ENCODE assay signal across 8 cellular contexts in the genomic region with DNA sequence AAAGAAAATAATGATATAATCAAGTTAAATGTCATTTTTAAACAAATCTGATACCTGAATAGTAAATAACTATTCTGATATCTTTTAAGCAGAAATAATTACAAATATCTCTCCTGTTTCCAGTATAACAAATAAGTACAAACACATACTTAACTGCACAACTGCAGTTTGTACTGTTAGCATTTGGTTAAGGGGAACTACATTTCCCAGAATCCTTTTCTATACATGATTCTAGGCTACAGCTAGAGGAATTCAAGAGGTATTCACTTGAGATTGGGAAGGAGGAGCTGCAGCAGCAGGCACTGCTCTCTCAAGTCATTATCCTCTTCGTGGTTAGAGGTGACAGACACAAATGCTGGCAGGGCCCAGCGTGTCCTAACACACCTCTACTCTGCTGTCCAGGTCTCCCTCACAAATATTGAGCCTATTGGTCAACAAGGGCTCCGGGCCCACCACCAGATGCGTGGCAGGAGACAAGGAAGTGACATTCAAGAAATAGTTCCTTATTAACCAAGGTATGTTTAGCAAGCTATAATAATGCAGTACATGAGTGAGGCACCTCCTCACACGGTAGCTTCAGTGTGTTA.
DNase-seq lines count a peak whose midpoint lies in the region; ATAC-seq and TF ChIP-seq lines count a peak whose summit lies in the region.

No MANE protein-coding gene starts in this region.

- H3K36me3 ChIP-seq in heart right ventricle (peaks cover 0 to 35% (median 7%) of the 10 kb centered on the region in 9 donors), thyroid gland (no peaks in the 10 kb centered on the region)

- no peaks in the 10 kb centered on the region for H3K27me3 Mint-ChIP-seq in stimulated activated naive CD8-positive, alpha-beta T cell treated with anti-CD3 and anti-CD28 coated beads, Interleukin-15, amount 100 ng/mL, for 72 hours
- no peaks in the 10 kb centered on the region for H3K27me3 Mint-ChIP-seq in T-helper 2 cell treated with Interferon-gamma antibody and Interleukin-4, amounts not matched to agents 5 μg/mL and 100 μg/mL, for 36 hours (ENCODE audit: low read depth)

- no peak for TF ChIP-seq POLR2A in thyroid gland (IDR thresholded peaks at IDR 0.05)

- H3K9me3 Mint-ChIP-seq in stimulated activated naive CD8-positive, alpha-beta T cell treated with anti-CD3 and anti-CD28 coated beads, Interleukin-15, amount 100 ng/mL, for 72 hours = no peaks in the 10 kb centered on the region
- no peaks in the 10 kb centered on the region for H3K9me3 Mint-ChIP-seq in T-helper 2 cell treated with Interferon-gamma antibody and Interleukin-4, amounts not matched to agents 5 μg/mL and 100 μg/mL, for 36 hours

- peaks cover 6% of the 10 kb centered on the region for H3K36me3 Mint-ChIP-seq in T-helper 2 cell treated with Interferon-gamma antibody and Interleukin-4, amounts not matched to agents 5 μg/mL and 100 μg/mL, for 36 hours (ENCODE audit: low read depth)

- H3K4me1 ChIP-seq in heart right ventricle (peaks cover 6 to 98% (median 75%) of the 10 kb centered on the region in 9 donors), thyroid gland (peaks cover 36 to 60% of the 10 kb centered on the region in 2 donors)

- peak overlapping the region in 1 of 2 donors; percentile 65 for H3K27ac Mint-ChIP-seq in stimulated activated naive CD8-positive, alpha-beta T cell treated with anti-CD3 and anti-CD28 coated beads, Interleukin-15, amount 100 ng/mL, for 72 hours
- H3K27ac Mint-ChIP-seq in T-helper 2 cell treated with Interferon-gamma antibody and Interleukin-4, amounts not matched to agents 5 μg/mL and 100 μg/mL, for 36 hours = peak overlapping the region; percentile 28

- H3K27me3 ChIP-seq in heart right ventricle = no peaks in the 10 kb centered on the region
- no peaks in the 10 kb centered on the region for H3K27me3 ChIP-seq in thyroid gland

- peaks cover 81% of the 10 kb centered on the region for H3K4me1 Mint-ChIP-seq in stimulated activated naive CD8-positive, alpha-beta T cell treated with anti-CD3 and anti-CD28 coated beads, Interleukin-15, amount 100 ng/mL, for 72 hours
- H3K4me1 Mint-ChIP-seq in T-helper 2 cell treated with Interferon-gamma antibody and Interleukin-4, amounts not matched to agents 5 μg/mL and 100 μg/mL, for 36 hours (ENCODE audit: low read depth) = peaks cover 21% of the 10 kb centered on the region

- peak overlapping the region in 1 of 2 donors; percentile 13 for H3K4me3 Mint-ChIP-seq in stimulated activated naive CD8-positive, alpha-beta T cell treated with anti-CD3 and anti-CD28 coated beads, Interleukin-15, amount 100 ng/mL, for 72 hours
- peak overlapping the region; percentile 13 for H3K4me3 Mint-ChIP-seq in T-helper 2 cell treated with Interferon-gamma antibody and Interleukin-4, amounts not matched to agents 5 μg/mL and 100 μg/mL, for 36 hours

- H3K4me3 ChIP-seq in heart right ventricle = peak overlapping the region in 7 of 10 donors; percentile 1 to 36 (median 31)
- H3K4me3 ChIP-seq in thyroid gland (replicated peaks in 1 of 3) = no peak overlapping the region

- TF ChIP-seq CTCF in heart right ventricle (IDR thresholded peaks at IDR 0.05) (no peak), thyroid gland (IDR thresholded peaks at IDR 0.05) (no peak)

- ATAC-seq in stimulated activated naive CD8-positive, alpha-beta T cell treated with anti-CD3 and anti-CD28 coated beads, Interleukin-15, Interleukin-2, amounts not matched to agents 100 U/mL and 50 U/mL, for 24 hours = peak; percentile 12
- ATAC-seq in stimulated activated naive CD8-positive, alpha-beta T cell treated with anti-CD3 and anti-CD28 coated beads, Interleukin-15, amount 100 ng/mL, for 72 hours = no peak
- ATAC-seq in heart right ventricle (peak in 5 of 8 donors; percentile 17 to 32 (median 24)), GM19324 (IDR thresholded peaks at IDR 0.05; ENCODE audit: low FRiP score, unreplicated experiment) (no peak), HG03139 (IDR thresholded peaks at IDR 0.05; ENCODE audit: unreplicated experiment) (no peak)

- peak overlapping the region in 9 of 10 donors; percentile 59 to 84 (median 70) for H3K27ac ChIP-seq in heart right ventricle
- peak overlapping the region in 2 of 3 donors; percentile 44 to 67 for H3K27ac ChIP-seq in thyroid gland

- H3K9me3 ChIP-seq in heart right ventricle (no peaks in the 10 kb centered on the region), thyroid gland (no peaks in the 10 kb centered on the region)

- WGBS in heart right ventricle, 2 donors = 66 to 67% methylated on average over 5 of the region's 5 CpGs
- WGBS in thyroid gland, 2 donors = 64 to 71% methylated on average over 5 of the region's 5 CpGs

- intact Hi-C loops in heart right ventricle (cut with DNase I) (loop anchor here in 5 of 10 donors (2.0 to 10.0 kb wide), 6 partner anchors 34 to 352 kb away; no protein-coding TSS in a partner anchor), thyroid gland (cut with DNase I) (no loop called here)

- no peak for DNase-seq in stimulated activated naive CD8-positive, alpha-beta T cell treated with anti-CD3 and anti-CD28 coated beads, Interleukin-15, Interleukin-2, amounts not matched to agents 100 U/mL and 50 U/mL, for 24 hours
- no peak for DNase-seq in stimulated activated naive CD8-positive, alpha-beta T cell treated with anti-CD3 and anti-CD28 coated beads, Interleukin-15, amount 100 ng/mL, for 72 hours
- DNase-seq in T-helper 2 cell treated with Interferon-gamma antibody and Interleukin-4, amounts not matched to agents 5 μg/mL and 100 μg/mL, for 36 hours (ENCODE audit: low spot score) = no peak
- no peak for DNase-seq in heart right ventricle
- DNase-seq in thyroid gland = no peak
- DNase-seq in activated CD4-positive, alpha-beta T cell treated with anti-CD3 and anti-CD28 coated beads for 48 hours = no peak

Comparison
In these comparisons a context has a peak if more than half of its experiments do, and no peak if none do; other contexts are left out.
1. ATAC-seq: peak in stimulated activated naive CD8-positive, alpha-beta T cell treated with anti-CD3 and anti-CD28 coated beads, Interleukin-15, Interleukin-2, amounts not matched to agents 100 U/mL and 50 U/mL, for 24 hours (single experiment) and heart right ventricle (5 of 8); none in stimulated activated naive CD8-positive, alpha-beta T cell treated with anti-CD3 and anti-CD28 coated beads, Interleukin-15, amount 100 ng/mL, for 72 hours (single experiment), GM19324 (single experiment) and HG03139 (single experiment).
2. H3K4me3 ChIP-seq: peak in heart right ventricle (7 of 10); none in thyroid gland (0 of 3).